Comparison of ENCODE assay signal across 8 cellular contexts in genomic region chr1:20696397-20697333, GRCh38. TPM values are rescaled to one million over a fixed set of nuclear protein-coding genes. Genes with fewer than 3 reads are reported as not detected.
DNase-seq lines count a peak whose midpoint lies in the region; ATAC-seq, FAIRE-seq and TF ChIP-seq lines count a peak whose summit lies in the region.

No MANE protein-coding gene starts in this region.

- intact Hi-C loops in CD14-positive monocyte (cut with micrococcal nuclease), result loop anchor here (2.0 to 10.0 kb wide), 3 partner anchors 36 to 498 kb away; partner anchors contain the start of gene SH2D5 (in 1 of the 2)

- no peaks in the 10 kb centered on the region for H3K36me3 ChIP-seq in neuron (ENCODE audit: insufficient read depth, low read length)

- H3K27ac Mint-ChIP-seq in CD14-positive monocyte, result peak overlapping the region; percentile 46 to 93 (median 84)
- peak overlapping the region; percentile 81 to 88 for H3K27ac Mint-ChIP-seq in stimulated activated naive CD8-positive, alpha-beta T cell treated with anti-CD3 and anti-CD28 coated beads, Interleukin-15, amount 100 ng/mL, for 72 hours

- TF ChIP-seq CTCF in CD14-positive monocyte (IDR thresholded peaks at IDR 0.05), result peak; percentile 100

- peak overlapping the region; percentile 53 for H3K4me3 ChIP-seq in neuron (ENCODE audit: low read length)

- peak overlapping the region; percentile 86 for H2AFZ ChIP-seq in neuron (ENCODE audit: low read depth, low read length)

- peaks cover 2 to 10% (median 9%) of the 10 kb centered on the region in 3 donors for H3K27me3 Mint-ChIP-seq in CD14-positive monocyte (ENCODE audit: low read depth in 3 of 3)
- H3K27me3 Mint-ChIP-seq in stimulated activated naive CD8-positive, alpha-beta T cell treated with anti-CD3 and anti-CD28 coated beads, Interleukin-15, amount 100 ng/mL, for 72 hours, result peaks cover 10% of the 10 kb centered on the region

- H3K4me1 Mint-ChIP-seq in CD14-positive monocyte, result peaks cover 14% of the 10 kb centered on the region
- H3K4me1 Mint-ChIP-seq in stimulated activated naive CD8-positive, alpha-beta T cell treated with anti-CD3 and anti-CD28 coated beads, Interleukin-15, amount 100 ng/mL, for 72 hours, result peaks cover 12% of the 10 kb centered on the region

- peak overlapping the region; percentile 94 to 95 for H3K4me3 Mint-ChIP-seq in CD14-positive monocyte
- H3K4me3 Mint-ChIP-seq in stimulated activated naive CD8-positive, alpha-beta T cell treated with anti-CD3 and anti-CD28 coated beads, Interleukin-15, amount 100 ng/mL, for 72 hours, result peak overlapping the region; percentile 89 to 95

- H3K9me3 ChIP-seq in neuron (ENCODE audit: low read length), result no peaks in the 10 kb centered on the region

- no peak for FAIRE-seq in frontal cortex (lab: Jason Lieb, UNC)

- peak; percentile 83 for DNase-seq in CD14-positive monocyte (ENCODE audit: low spot score)
- DNase-seq in MV-4-11 (lab: John Stamatoyannopoulos, UW), result peak; percentile 83
- DNase-seq in SK-MEL-5 (ENCODE audit: low read depth, low spot score), result peak; percentile 84
- DNase-seq in activated naive CD4-positive, alpha-beta T cell treated with Interleukin-2 at 50 U/mL for 16 hours, result peak; percentile 74
- DNase-seq in frontal cortex (ENCODE audit: low spot score in 2 of 2), result peak; percentile 77 to 94
- peak; percentile 74 to 77 for DNase-seq in stimulated activated naive CD8-positive, alpha-beta T cell treated with anti-CD3 and anti-CD28 coated beads, Interleukin-15, amount 100 ng/mL, for 72 hours

- in situ Hi-C loops in SK-MEL-5 (cut with HindIII; ENCODE audit: low pct_unique_long_range_greater_than_20kb, low sequenced_read_pairs), result no loop called here

- H3K27me3 ChIP-seq in neuron (ENCODE audit: insufficient read depth, low read length), result no peaks in the 10 kb centered on the region

- peaks cover 14% of the 10 kb centered on the region for H3K4me1 ChIP-seq in neuron (ENCODE audit: insufficient read depth, low read length)

- H3K9me3 Mint-ChIP-seq in CD14-positive monocyte, result no peaks in the 10 kb centered on the region
- no peaks in the 10 kb centered on the region for H3K9me3 Mint-ChIP-seq in stimulated activated naive CD8-positive, alpha-beta T cell treated with anti-CD3 and anti-CD28 coated beads, Interleukin-15, amount 100 ng/mL, for 72 hours

- peak; percentile 76 for ATAC-seq in GM21529 (IDR thresholded peaks at IDR 0.05; ENCODE audit: unreplicated experiment)
- ATAC-seq in stimulated activated naive CD8-positive, alpha-beta T cell treated with anti-CD3 and anti-CD28 coated beads, Interleukin-15, amount 100 ng/mL, for 72 hours, result peak; percentile 94

- H3K36me3 Mint-ChIP-seq in CD14-positive monocyte, result no peaks in the 10 kb centered on the region

RNA-seq across cellular contexts. Expression of gene KIF17, which starts 21.1 kb away (rescaled TPM):
- not detected for polyA plus RNA-seq in CD14-positive monocyte
- total RNA-seq in SK-MEL-5 (2014; rRNA removed; shearing (Covaris generic)), result 0.16 TPM in 1 of 2 replicates, not detected in the other
- polyA plus RNA-seq in SK-MEL-5 (2015; cell fraction: cytosol; rRNA removed), result not detected in 2 replicates
- 0.83 TPM in 1 of 2 replicates, not detected in the other for polyA plus RNA-seq in SK-MEL-5 (2015; cell fraction: nucleus; rRNA removed)
- total RNA-seq in frontal cortex, result 10.2 TPM

RNA-seq across cellular contexts. Expression of gene DDOST, which starts 35.5 kb away (rescaled TPM):
- polyA plus RNA-seq in CD14-positive monocyte, result 100 to 1,000 TPM; 241 to 245 TPM
- total RNA-seq in SK-MEL-5 (2014; rRNA removed; shearing (Covaris generic)), result 453 and 482 TPM in 2 replicates
- 622 and 693 TPM in 2 replicates for polyA plus RNA-seq in SK-MEL-5 (2015; cell fraction: cytosol; rRNA removed)
- 52.1 and 60.4 TPM in 2 replicates for polyA plus RNA-seq in SK-MEL-5 (2015; cell fraction: nucleus; rRNA removed)
- 110 TPM for total RNA-seq in frontal cortex

RNA-seq across cellular contexts. Expression of gene SH2D5, which starts 35.8 kb away (rescaled TPM):
- not detected for polyA plus RNA-seq in CD14-positive monocyte
- total RNA-seq in SK-MEL-5 (2014; rRNA removed; shearing (Covaris generic)), result 3.4 and 3.7 TPM in 2 replicates
- polyA plus RNA-seq in SK-MEL-5 (2015; cell fraction: cytosol; rRNA removed), result 5.5 and 5.7 TPM in 2 replicates
- 23.1 and 24.5 TPM in 2 replicates for polyA plus RNA-seq in SK-MEL-5 (2015; cell fraction: nucleus; rRNA removed)
- total RNA-seq in frontal cortex, result 1.6 TPM

Comparison
In these comparisons a context has a peak if more than half of its experiments do, and no peak if none do; other contexts are left out.
1. Peak in every context shown above with its lines: DNase-seq, ATAC-seq and H3K4me3 ChIP-seq.